Comparison of ENCODE assay signal across 20 cellular contexts in the genomic region with DNA sequence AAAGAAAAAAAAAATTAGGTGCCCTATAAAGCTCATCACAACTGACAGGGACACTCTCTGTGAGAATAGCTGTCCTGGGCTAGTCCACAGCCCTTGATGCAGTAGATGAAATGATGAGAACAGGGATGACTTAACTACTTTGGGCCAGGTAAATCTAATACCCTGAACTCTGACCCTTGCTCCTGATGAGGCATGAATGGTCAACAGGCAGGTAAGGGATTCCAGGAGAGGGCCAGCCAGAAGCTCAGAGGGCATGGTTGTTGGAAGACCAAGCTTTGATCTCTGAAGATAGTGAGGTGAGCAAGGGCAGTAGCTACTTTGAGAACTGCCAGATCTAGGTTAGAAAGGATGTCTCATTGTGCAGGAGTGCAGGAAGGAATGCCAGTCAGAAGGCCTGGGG. TPM values are rescaled to one million over a fixed set of nuclear protein-coding genes. Genes with fewer than 3 reads are reported as not detected.
"Had no signal": no experiment of that assay in that cellular context is flagged by ENCODE, and none has a peak within 500 bp of the region (broad histone marks: within the 10 kb centered on the region; RNA-seq: fewer than 3 reads in every experiment).

No MANE protein-coding gene starts in this region.

- H3K4me1 Mint-ChIP-seq: natural killer cell had no signal

- H3K36me3 ChIP-seq: ovary, uterus had no signal

- H3K9me3 Mint-ChIP-seq: activated naive CD4-positive, alpha-beta T cell treated with anti-CD3 and anti-CD28 coated beads for 36 hours; activated naive CD8-positive, alpha-beta T cell treated with anti-CD3 and anti-CD28 coated beads, Interleukin-2, amount 50 U/mL, for 24 hours; activated T-helper 2 cell treated with anti-CD3 and anti-CD28 coated beads, Interferon-gamma antibody, Interleukin-2, Interleukin-4, amounts not matched to agents 10 μg/mL and 5 μg/mL and 100 μg/mL, durations not matched to agents 14 hours and 24 hours and 36 hours; dendritic cell treated with granulocyte-macrophage colony-stimulating factor and Interleukin-4, amounts not matched to agents 40 ng/mL and 50 ng/mL, for 4 days; natural killer cell; stimulated activated naive CD8-positive, alpha-beta T cell treated with anti-CD3 and anti-CD28 coated beads, Interleukin-15, Interleukin-2, amounts not matched to agents 100 ng/mL and 50 ng/mL, for 24 hours; T-helper 2 cell treated with Interferon-gamma antibody and Interleukin-4, amounts not matched to agents 5 μg/mL and 100 μg/mL, for 36 hours had no signal

- H3K27ac Mint-ChIP-seq: activated naive CD4-positive, alpha-beta T cell treated with anti-CD3 and anti-CD28 coated beads for 36 hours; activated naive CD8-positive, alpha-beta T cell treated with anti-CD3 and anti-CD28 coated beads, Interleukin-2, amount 50 U/mL, for 24 hours; activated T-helper 2 cell treated with anti-CD3 and anti-CD28 coated beads, Interferon-gamma antibody, Interleukin-2, Interleukin-4, amounts not matched to agents 10 μg/mL and 5 μg/mL and 100 μg/mL, durations not matched to agents 14 hours and 24 hours and 36 hours; dendritic cell treated with granulocyte-macrophage colony-stimulating factor and Interleukin-4, amounts not matched to agents 40 ng/mL and 50 ng/mL, for 4 days; natural killer cell; stimulated activated naive CD8-positive, alpha-beta T cell treated with anti-CD3 and anti-CD28 coated beads, Interleukin-15, Interleukin-2, amounts not matched to agents 100 ng/mL and 50 ng/mL, for 24 hours; T-helper 2 cell treated with Interferon-gamma antibody and Interleukin-4, amounts not matched to agents 5 μg/mL and 100 μg/mL, for 36 hours had no signal

- H3K27ac ChIP-seq: esophagus squamous epithelium, ovary, psoas muscle, tibial nerve, uterus had no signal

- H3K4me3 ChIP-seq: esophagus squamous epithelium, ovary, psoas muscle, tibial nerve, uterus had no signal

- H3K27me3 Mint-ChIP-seq: activated naive CD8-positive, alpha-beta T cell treated with anti-CD3 and anti-CD28 coated beads, Interleukin-2, amount 50 U/mL, for 24 hours; dendritic cell treated with granulocyte-macrophage colony-stimulating factor and Interleukin-4, amounts not matched to agents 40 ng/mL and 50 ng/mL, for 4 days; stimulated activated naive CD8-positive, alpha-beta T cell treated with anti-CD3 and anti-CD28 coated beads, Interleukin-15, Interleukin-2, amounts not matched to agents 100 ng/mL and 50 ng/mL, for 24 hours had no signal

- H3K27me3 ChIP-seq: esophagus squamous epithelium, ovary, tibial nerve, uterus had no signal

- H3K4me1 ChIP-seq: esophagus squamous epithelium, psoas muscle, tibial nerve, uterus had no signal

- DNase-seq: activated CD4-positive, alpha-beta T cell treated with anti-CD3 and anti-CD28 coated beads, Interleukin-2, amount 50 U/mL, for 4 hours; activated naive CD4-positive, alpha-beta T cell treated with anti-CD3 and anti-CD28 coated beads for 36 hours; activated naive CD8-positive, alpha-beta T cell treated with anti-CD3 and anti-CD28 coated beads, Interleukin-2, amount 50 U/mL, for 24 hours; activated T-cell treated with anti-CD3 and anti-CD28 coated beads, Interleukin-2, amount 50 U/mL, for 1 hour; aorta; effector CD8-positive, alpha-beta T cell; esophagus squamous epithelium; natural killer cell; ovary; psoas muscle; right cardiac atrium; small intestine; stimulated activated CD4-positive, alpha-beta T cell treated with anti-CD3 and anti-CD28 coated beads, Interleukin-15, amount 100 ng/mL, for 24 hours; stimulated activated CD4-positive, alpha-beta T cell treated with anti-CD3 and anti-CD28 coated beads, Interleukin-2, amount 100 ng/mL, for 48 hours; uterus had no signal

- H3K4me3 Mint-ChIP-seq: activated naive CD4-positive, alpha-beta T cell treated with anti-CD3 and anti-CD28 coated beads for 36 hours; activated naive CD8-positive, alpha-beta T cell treated with anti-CD3 and anti-CD28 coated beads, Interleukin-2, amount 50 U/mL, for 24 hours; dendritic cell treated with granulocyte-macrophage colony-stimulating factor and Interleukin-4, amounts not matched to agents 40 ng/mL and 50 ng/mL, for 4 days; natural killer cell; stimulated activated naive CD8-positive, alpha-beta T cell treated with anti-CD3 and anti-CD28 coated beads, Interleukin-15, Interleukin-2, amounts not matched to agents 100 ng/mL and 50 ng/mL, for 24 hours; T-helper 2 cell treated with Interferon-gamma antibody and Interleukin-4, amounts not matched to agents 5 μg/mL and 100 μg/mL, for 36 hours had no signal

- ATAC-seq: activated naive CD8-positive, alpha-beta T cell treated with anti-CD3 and anti-CD28 coated beads, Interleukin-2, amount 50 U/mL, for 24 hours; natural killer cell; right cardiac atrium had no signal

- H3K9me3 ChIP-seq: psoas muscle, uterus had no signal

RNA-seq across cellular contexts. Expression of gene SIRPB2, which starts 40.1 kb away (rescaled TPM):
- total RNA-seq: activated naive CD4-positive, alpha-beta T cell treated with anti-CD3 and anti-CD28 coated beads for 36 hours; activated T-helper 2 cell treated with anti-CD3 and anti-CD28 coated beads, Interferon-gamma antibody, Interleukin-2, Interleukin-4, amounts not matched to agents 10 μg/mL and 5 μg/mL and 100 μg/mL, durations not matched to agents 14 hours and 24 hours and 36 hours had no signal
